ENCODE assay signal across 2 cellular contexts in the genomic region with DNA sequence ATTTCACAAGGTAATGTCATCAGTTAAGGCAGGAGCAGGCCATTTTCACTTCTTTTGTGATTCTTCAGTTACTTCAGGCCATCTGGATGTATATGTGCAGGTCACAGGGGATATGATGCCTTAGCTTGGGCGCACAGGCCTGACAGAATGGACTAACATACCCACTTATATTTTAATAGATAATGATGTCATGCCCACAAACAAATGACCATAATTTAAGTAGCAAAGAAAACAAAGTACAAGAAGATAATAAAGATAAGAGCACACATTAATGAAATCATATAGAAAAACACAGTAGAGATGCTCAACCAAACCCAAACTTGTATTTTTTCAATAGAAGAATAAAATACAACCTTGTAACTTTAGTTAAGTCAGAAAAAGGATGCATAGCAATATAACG.
A peak's percentile ranks its signal among the peaks of the same experiment; 100 is the strongest.
TF ChIP-seq lines count a peak whose summit lies in the region.

No MANE protein-coding gene starts in this region.

TF ChIP-seq in HEK293, 187 proteins besides CTCF, POLR2A, EP300 and RAD21 (continued from another document):
- TF ChIP-seq, protein P1, sequence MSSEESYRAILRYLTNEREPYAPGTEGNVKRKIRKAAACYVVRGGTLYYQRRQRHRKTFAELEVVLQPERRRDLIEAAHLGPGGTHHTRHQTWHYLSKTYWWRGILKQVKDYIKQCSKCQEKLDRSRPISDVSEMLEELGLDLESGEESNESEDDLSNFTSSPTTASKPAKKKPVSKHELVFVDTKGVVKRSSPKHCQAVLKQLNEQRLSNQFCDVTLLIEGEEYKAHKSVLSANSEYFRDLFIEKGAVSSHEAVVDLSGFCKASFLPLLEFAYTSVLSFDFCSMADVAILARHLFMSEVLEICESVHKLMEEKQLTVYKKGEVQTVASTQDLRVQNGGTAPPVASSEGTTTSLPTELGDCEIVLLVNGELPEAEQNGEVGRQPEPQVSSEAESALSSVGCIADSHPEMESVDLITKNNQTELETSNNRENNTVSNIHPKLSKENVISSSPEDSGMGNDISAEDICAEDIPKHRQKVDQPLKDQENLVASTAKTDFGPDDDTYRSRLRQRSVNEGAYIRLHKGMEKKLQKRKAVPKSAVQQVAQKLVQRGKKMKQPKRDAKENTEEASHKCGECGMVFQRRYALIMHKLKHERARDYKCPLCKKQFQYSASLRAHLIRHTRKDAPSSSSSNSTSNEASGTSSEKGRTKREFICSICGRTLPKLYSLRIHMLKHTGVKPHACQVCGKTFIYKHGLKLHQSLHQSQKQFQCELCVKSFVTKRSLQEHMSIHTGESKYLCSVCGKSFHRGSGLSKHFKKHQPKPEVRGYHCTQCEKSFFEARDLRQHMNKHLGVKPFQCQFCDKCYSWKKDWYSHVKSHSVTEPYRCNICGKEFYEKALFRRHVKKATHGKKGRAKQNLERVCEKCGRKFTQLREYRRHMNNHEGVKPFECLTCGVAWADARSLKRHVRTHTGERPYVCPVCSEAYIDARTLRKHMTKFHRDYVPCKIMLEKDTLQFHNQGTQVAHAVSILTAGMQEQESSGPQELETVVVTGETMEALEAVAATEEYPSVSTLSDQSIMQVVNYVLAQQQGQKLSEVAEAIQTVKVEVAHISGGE (tag by site-specific recombination; conservative IDR thresholded peaks at IDR 0.05; ENCODE audit: low read depth), result no peak
- TF ChIP-seq ATF2 (tag by site-specific recombination; IDR thresholded peaks at IDR 0.05; ENCODE audit: low read depth) (peak; percentile 85), ZNF2 (tag by site-specific recombination; IDR thresholded peaks at IDR 0.05) (no peak), HOXA7 (CRISPR knock-in tag; IDR thresholded peaks at IDR 0.05; ENCODE audit: borderline replicate concordance) (no peak), OSR2 (tag by site-specific recombination; IDR thresholded peaks at IDR 0.05) (0 out of 2 replicates have a peak, but pooled peaks have one; percentile 15), ZNF248 (tag by site-specific recombination; IDR thresholded peaks at IDR 0.05) (no peak)
- TF ChIP-seq, protein P2, sequence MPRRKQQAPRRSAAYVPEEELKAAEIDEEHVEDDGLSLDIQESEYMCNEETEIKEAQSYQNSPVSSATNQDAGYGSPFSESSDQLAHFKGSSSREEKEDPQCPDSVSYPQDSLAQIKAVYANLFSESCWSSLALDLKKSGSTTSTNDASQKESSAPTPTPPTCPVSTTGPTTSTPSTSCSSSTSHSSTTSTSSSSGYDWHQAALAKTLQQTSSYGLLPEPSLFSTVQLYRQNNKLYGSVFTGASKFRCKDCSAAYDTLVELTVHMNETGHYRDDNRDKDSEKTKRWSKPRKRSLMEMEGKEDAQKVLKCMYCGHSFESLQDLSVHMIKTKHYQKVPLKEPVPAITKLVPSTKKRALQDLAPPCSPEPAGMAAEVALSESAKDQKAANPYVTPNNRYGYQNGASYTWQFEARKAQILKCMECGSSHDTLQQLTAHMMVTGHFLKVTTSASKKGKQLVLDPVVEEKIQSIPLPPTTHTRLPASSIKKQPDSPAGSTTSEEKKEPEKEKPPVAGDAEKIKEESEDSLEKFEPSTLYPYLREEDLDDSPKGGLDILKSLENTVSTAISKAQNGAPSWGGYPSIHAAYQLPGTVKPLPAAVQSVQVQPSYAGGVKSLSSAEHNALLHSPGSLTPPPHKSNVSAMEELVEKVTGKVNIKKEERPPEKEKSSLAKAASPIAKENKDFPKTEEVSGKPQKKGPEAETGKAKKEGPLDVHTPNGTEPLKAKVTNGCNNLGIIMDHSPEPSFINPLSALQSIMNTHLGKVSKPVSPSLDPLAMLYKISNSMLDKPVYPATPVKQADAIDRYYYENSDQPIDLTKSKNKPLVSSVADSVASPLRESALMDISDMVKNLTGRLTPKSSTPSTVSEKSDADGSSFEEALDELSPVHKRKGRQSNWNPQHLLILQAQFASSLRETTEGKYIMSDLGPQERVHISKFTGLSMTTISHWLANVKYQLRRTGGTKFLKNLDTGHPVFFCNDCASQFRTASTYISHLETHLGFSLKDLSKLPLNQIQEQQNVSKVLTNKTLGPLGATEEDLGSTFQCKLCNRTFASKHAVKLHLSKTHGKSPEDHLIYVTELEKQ (tag by site-specific recombination; IDR thresholded peaks at IDR 0.05; ENCODE audit: borderline replicate concordance), result no peak
- TF ChIP-seq, protein P3, sequence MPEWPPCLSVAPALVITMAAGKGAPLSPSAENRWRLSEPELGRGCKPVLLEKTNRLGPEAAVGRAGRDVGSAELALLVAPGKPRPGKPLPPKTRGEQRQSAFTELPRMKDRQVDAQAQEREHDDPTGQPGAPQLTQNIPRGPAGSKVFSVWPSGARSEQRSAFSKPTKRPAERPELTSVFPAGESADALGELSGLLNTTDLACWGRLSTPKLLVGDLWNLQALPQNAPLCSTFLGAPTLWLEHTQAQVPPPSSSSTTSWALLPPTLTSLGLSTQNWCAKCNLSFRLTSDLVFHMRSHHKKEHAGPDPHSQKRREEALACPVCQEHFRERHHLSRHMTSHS (tag by site-specific recombination; IDR thresholded peaks at IDR 0.05), result no peak

TF ChIP-seq in WTC11, 78 proteins besides CTCF, POLR2A, EP300 and RAD21 (continued from another document):
- TF ChIP-seq ZNF396 (CRISPR knock-in tag; IDR thresholded peaks at IDR 0.05; ENCODE audit: borderline replicate concordance) (no peak), ELF4 (CRISPR knock-in tag; IDR thresholded peaks at IDR 0.05; ENCODE audit: low read depth) (no peak), ZNF425 (CRISPR knock-in tag; conservative IDR thresholded peaks at IDR 0.05) (no peak), STAT6 (CRISPR knock-in tag; conservative IDR thresholded peaks at IDR 0.05; ENCODE audit: low read depth) (no peak), ZNF121 (CRISPR knock-in tag; IDR thresholded peaks at IDR 0.05) (no peak)
